ENCODE assay signal across 8 cellular contexts in the genomic region with DNA sequence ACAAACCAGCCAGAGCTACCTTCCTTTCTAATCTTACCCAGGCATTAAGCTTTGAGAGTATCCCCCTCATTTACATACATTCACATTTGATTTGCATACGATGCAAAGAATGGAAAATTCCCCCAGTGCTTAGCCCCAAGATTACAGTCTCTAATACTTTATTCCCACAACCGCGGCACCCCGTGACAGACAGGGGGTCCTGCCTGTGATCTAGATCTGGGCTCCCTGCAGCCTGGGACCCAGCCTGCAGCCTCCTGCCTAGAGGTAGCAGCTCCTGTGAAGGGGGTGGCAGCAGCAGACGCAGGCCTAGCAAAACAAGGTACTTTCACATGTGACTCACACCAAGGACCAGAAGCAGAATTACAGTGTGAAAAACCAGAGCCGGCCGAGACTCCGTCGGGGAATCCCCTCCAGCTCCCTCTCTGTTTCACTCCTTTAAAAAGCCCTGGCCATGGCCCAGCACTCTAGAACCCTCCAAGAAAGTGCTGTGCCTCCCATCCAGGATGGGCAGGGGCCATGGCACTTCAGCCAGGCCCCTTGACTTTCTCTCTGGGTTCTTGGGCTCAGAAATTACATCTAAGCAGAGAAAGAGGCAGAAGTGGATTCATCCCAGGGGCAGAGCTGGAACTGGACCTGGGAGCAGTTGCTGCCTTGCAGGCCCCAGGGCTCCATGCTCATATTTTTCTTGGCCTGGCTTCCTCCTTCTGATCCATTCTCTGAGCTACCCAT. TPM values are rescaled to one million over a fixed set of nuclear protein-coding genes. Genes with fewer than 3 reads are reported as not detected.
A peak's percentile ranks its signal among the peaks of the same experiment; 100 is the strongest.
DNase-seq lines count a peak whose midpoint lies in the region; ATAC-seq and TF ChIP-seq lines count a peak whose summit lies in the region.

No MANE protein-coding gene starts in this region.

- no peaks in the 10 kb centered on the region for H3K27me3 ChIP-seq in RWPE2 (ENCODE audit: insufficient read depth, poor library complexity, severe bottlenecking)
- H3K27me3 ChIP-seq in tibial artery, result no peaks in the 10 kb centered on the region

- ATAC-seq in GM18505 (IDR thresholded peaks at IDR 0.05; ENCODE audit: unreplicated experiment), result peak; percentile 73
- ATAC-seq in HG02763 (IDR thresholded peaks at IDR 0.05; ENCODE audit: unreplicated experiment), result peak; percentile 88
- ATAC-seq in RWPE2 (ENCODE audit: low read depth), result peak; percentile 66
- peak; percentile 82 to 87 for ATAC-seq in activated naive CD4-positive, alpha-beta T cell treated with anti-CD3 and anti-CD28 coated beads, Interleukin-2, amount 50 U/mL, for 72 hours
- ATAC-seq in mucosa of descending colon, result peak; percentile 67

- H3K9me3 ChIP-seq in RWPE2 (ENCODE audit: severe bottlenecking) (no peaks in the 10 kb centered on the region), mucosa of descending colon (no peaks in the 10 kb centered on the region), tibial artery (no peaks in the 10 kb centered on the region)

- peaks cover 4 to 22% of the 10 kb centered on the region in 2 donors for H3K36me3 Mint-ChIP-seq in activated naive CD4-positive, alpha-beta T cell treated with anti-CD3 and anti-CD28 coated beads, Interleukin-2, amount 50 U/mL, for 72 hours

- DNase-seq in RWPE2 (ENCODE audit: low spot score) (no peak), mucosa of descending colon (peak; percentile 38 to 69 (median 51)), tibial artery (no peak), NCI-H128 (lab: John Stamatoyannopoulos, UW; ENCODE audit: unreplicated experiment) (no peak), NCI-H748 treated with DMSO at 0.1 percent for 48 hours (lab: John Stamatoyannopoulos, UW) (no peak)
- peak; percentile 80 to 90 for DNase-seq in activated naive CD4-positive, alpha-beta T cell treated with anti-CD3 and anti-CD28 coated beads, Interleukin-2, amount 50 U/mL, for 72 hours (ENCODE audit: low spot score in 2 of 2)

- intact Hi-C loops in mucosa of descending colon (cut with DNase I, micrococcal nuclease) (no loop called here), tibial artery (cut with DNase I; ENCODE audit: low total_unique reads) (loop anchor here (5.0 kb wide), 1 partner anchor 47 kb away; no protein-coding TSS in a partner anchor)

- H3K4me1 ChIP-seq in RWPE2 (ENCODE audit: insufficient read depth, poor library complexity, severe bottlenecking), result no peaks in the 10 kb centered on the region
- peaks cover 4% of the 10 kb centered on the region for H3K4me1 ChIP-seq in mucosa of descending colon (ENCODE audit: low read depth)
- peaks cover 0 to 37% (median 27%) of the 10 kb centered on the region in 4 donors for H3K4me1 ChIP-seq in tibial artery

- TF ChIP-seq POLR2A in GM18505 (IDR thresholded peaks at IDR 0.05; ENCODE audit: borderline replicate concordance, extremely low read depth, insufficient read depth, insufficient read length), result peak; percentile 64

- no peak overlapping the region for H3K27ac ChIP-seq in RWPE2 (ENCODE audit: poor library complexity, severe bottlenecking)
- H3K27ac ChIP-seq in tibial artery, result peak overlapping the region; percentile 53 to 66

- H3K36me3 ChIP-seq in RWPE2 (ENCODE audit: low read depth) (no peaks in the 10 kb centered on the region), mucosa of descending colon (ENCODE audit: low read depth) (no peaks in the 10 kb centered on the region), tibial artery (no peaks in the 10 kb centered on the region)

- H3K4me3 ChIP-seq in RWPE2 (ENCODE audit: severe bottlenecking) (no peak overlapping the region), mucosa of descending colon (no peak overlapping the region), tibial artery (no peak overlapping the region)

- no peaks in the 10 kb centered on the region for H3K9me3 Mint-ChIP-seq in activated naive CD4-positive, alpha-beta T cell treated with anti-CD3 and anti-CD28 coated beads, Interleukin-2, amount 50 U/mL, for 72 hours

- H3K27ac Mint-ChIP-seq in activated naive CD4-positive, alpha-beta T cell treated with anti-CD3 and anti-CD28 coated beads, Interleukin-2, amount 50 U/mL, for 72 hours, result peak overlapping the region; percentile 89 to 93

- TF ChIP-seq CTCF in RWPE2 (IDR thresholded peaks at IDR 0.05; ENCODE audit: poor library complexity, severe bottlenecking) (no peak), mucosa of descending colon (IDR thresholded peaks at IDR 0.05) (no peak), tibial artery (IDR thresholded peaks at IDR 0.05) (no peak)

RNA-seq across cellular contexts. Expression of a gene that starts 14.0 kb away (rescaled TPM):
- total RNA-seq in activated naive CD4-positive, alpha-beta T cell treated with anti-CD3 and anti-CD28 coated beads, Interleukin-2, amount 50 U/mL, for 72 hours, result 100 to 1,000 TPM in 1 of 2 donors, 10 to 100 TPM in 1; 93.5 to 229 TPM
- 1 to 10 TPM; 1.9 to 6.8 (median 4.4) TPM for total RNA-seq in mucosa of descending colon

Comparison
In these comparisons a context has a peak if more than half of its experiments do, and no peak if none do; other contexts are left out.
1. DNase-seq: peak in activated naive CD4-positive, alpha-beta T cell treated with anti-CD3 and anti-CD28 coated beads, Interleukin-2, amount 50 U/mL, for 72 hours (2 of 2) and mucosa of descending colon (3 of 3); none in RWPE2 (single experiment), tibial artery (0 of 2), NCI-H128 (single experiment) and NCI-H748 treated with DMSO at 0.1 percent for 48 hours (single experiment).
2. RNA of a gene that starts 14.0 kb away (total RNA-seq): 93.5 to 229 TPM in activated naive CD4-positive, alpha-beta T cell treated with anti-CD3 and anti-CD28 coated beads, Interleukin-2, amount 50 U/mL, for 72 hours; 1.9 to 6.8 TPM in mucosa of descending colon; every median in the first group is over 10 times any median in the second.
3. Peak in every context shown above with its lines, with median percentiles within 50 percentile points of each other: ATAC-seq.